1 cellular context compared by ENCODE assay signal in genomic region chr3:123792473-123793201, GRCh38.
TF ChIP-seq lines count a peak whose summit lies in the region.

No MANE protein-coding gene starts in this region.

TF ChIP-seq in WTC11, 78 proteins besides CTCF, POLR2A, EP300 and RAD21 (continued from another document):
- TF ChIP-seq AR (CRISPR knock-in tag; IDR thresholded peaks at IDR 0.05) (no peak), ZNF232 (CRISPR knock-in tag; IDR thresholded peaks at IDR 0.05) (no peak), ZNF219 (CRISPR knock-in tag; IDR thresholded peaks at IDR 0.05; ENCODE audit: borderline replicate concordance) (no peak), NFATC4 (CRISPR knock-in tag; IDR thresholded peaks at IDR 0.05) (no peak), STAT6 (CRISPR knock-in tag; conservative IDR thresholded peaks at IDR 0.05; ENCODE audit: low read depth) (no peak), ATF1 (CRISPR knock-in tag; IDR thresholded peaks at IDR 0.05) (no peak), NFE2L1 (CRISPR knock-in tag; IDR thresholded peaks at IDR 0.05) (no peak)
- TF ChIP-seq, protein P1, sequence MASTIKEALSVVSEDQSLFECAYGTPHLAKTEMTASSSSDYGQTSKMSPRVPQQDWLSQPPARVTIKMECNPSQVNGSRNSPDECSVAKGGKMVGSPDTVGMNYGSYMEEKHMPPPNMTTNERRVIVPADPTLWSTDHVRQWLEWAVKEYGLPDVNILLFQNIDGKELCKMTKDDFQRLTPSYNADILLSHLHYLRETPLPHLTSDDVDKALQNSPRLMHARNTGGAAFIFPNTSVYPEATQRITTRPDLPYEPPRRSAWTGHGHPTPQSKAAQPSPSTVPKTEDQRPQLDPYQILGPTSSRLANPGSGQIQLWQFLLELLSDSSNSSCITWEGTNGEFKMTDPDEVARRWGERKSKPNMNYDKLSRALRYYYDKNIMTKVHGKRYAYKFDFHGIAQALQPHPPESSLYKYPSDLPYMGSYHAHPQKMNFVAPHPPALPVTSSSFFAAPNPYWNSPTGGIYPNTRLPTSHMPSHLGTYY (CRISPR knock-in tag; IDR thresholded peaks at IDR 0.05), result no peak
